ENCODE assay signal across 26 cellular contexts in the genomic region with DNA sequence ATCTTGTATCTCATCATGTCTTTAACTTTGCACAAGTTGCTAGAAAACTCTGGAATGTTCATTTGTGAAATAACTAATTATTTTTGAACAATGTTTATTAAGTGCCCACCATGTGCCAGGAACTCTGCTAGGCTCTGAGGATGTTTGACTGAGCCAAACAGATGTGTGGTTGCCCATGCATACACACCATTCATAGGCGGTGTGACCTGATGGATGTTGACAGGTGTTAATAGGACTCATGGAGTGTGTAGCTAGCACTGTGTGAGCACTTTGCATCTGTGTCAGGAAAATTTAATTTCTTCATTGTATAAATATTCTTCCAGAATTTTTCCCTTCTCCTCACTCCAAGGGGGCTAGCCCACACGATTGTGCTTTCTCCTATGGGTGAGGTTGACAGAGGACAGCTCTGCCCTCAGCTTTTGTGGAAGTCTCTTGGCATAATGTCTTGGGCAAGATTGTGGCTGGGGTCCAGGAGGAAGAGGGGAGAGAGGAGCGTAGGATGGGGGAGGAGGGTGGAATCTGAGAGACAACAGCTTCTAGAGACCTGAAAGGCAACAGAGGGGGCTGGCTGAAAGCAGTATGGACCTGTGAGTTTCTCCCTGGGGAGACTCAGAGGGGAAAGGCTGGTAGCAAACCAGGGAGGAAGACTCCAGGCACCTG.
"Had no signal": no experiment of that assay in that cellular context is flagged by ENCODE, and none has a peak within 500 bp of the region (broad histone marks: within the 10 kb centered on the region; RNA-seq: fewer than 3 reads in every experiment).

No MANE protein-coding gene starts in this region.

- H3K27me3 Mint-ChIP-seq: activated CD4-positive, alpha-beta memory T cell treated with anti-CD3 and anti-CD28 coated beads for 36 hours; stimulated activated naive B cell treated with anti-CD40 and anti-IgM and Interleukin-4, amounts not matched to agents 10 μg/mL and 1 μg/mL and 100 μg/mL, for 72 hours had no signal

- H3K36me3 ChIP-seq: breast epithelium, gastroesophageal sphincter, right lobe of liver, stomach, thyroid gland, upper lobe of left lung had no signal

- H3K4me1 ChIP-seq: breast epithelium, gastroesophageal sphincter, right lobe of liver, thyroid gland had no signal

- ATAC-seq: activated naive CD4-positive, alpha-beta T cell treated with anti-CD3 and anti-CD28 coated beads, Interleukin-2, amount 50 U/mL, for 72 hours; activated T-cell treated with anti-CD3 and anti-CD28 coated beads, Interleukin-2, amount 50 U/mL, for 4 hours; gastroesophageal sphincter; left cardiac atrium; left ventricle myocardium superior; mucosa of descending colon; right lobe of liver; stimulated activated naive B cell treated with anti-CD40 and anti-IgM and Interleukin-4, amounts not matched to agents 10 μg/mL and 1 μg/mL and 100 μg/mL, for 72 hours had no signal

- H3K4me3 Mint-ChIP-seq: activated CD4-positive, alpha-beta memory T cell treated with anti-CD3 and anti-CD28 coated beads for 36 hours; activated T-cell treated with anti-CD3 and anti-CD28 coated beads, Interleukin-2, amount 50 U/mL, for 4 hours; nephron; stimulated activated naive B cell treated with anti-CD40 and anti-IgM and Interleukin-4, amounts not matched to agents 10 μg/mL and 1 μg/mL and 100 μg/mL, for 72 hours; T-helper 1 cell treated with Interleukin-12 subunit alpha and Interleukin-12 subunit beta and Interleukin-4 antibody, amounts not matched to agents 30 μg/mL and 1 μg/mL, for 36 hours had no signal

- H3K9me3 Mint-ChIP-seq: activated CD4-positive, alpha-beta memory T cell treated with anti-CD3 and anti-CD28 coated beads for 36 hours; activated T-cell treated with anti-CD3 and anti-CD28 coated beads, Interleukin-2, amount 50 U/mL, for 4 hours; stimulated activated naive B cell treated with anti-CD40 and anti-IgM and Interleukin-4, amounts not matched to agents 10 μg/mL and 1 μg/mL and 100 μg/mL, for 72 hours; T-helper 1 cell treated with Interleukin-12 subunit alpha and Interleukin-12 subunit beta and Interleukin-4 antibody, amounts not matched to agents 30 μg/mL and 1 μg/mL, for 36 hours had no signal

- H3K36me3 Mint-ChIP-seq: stimulated activated naive B cell treated with anti-CD40 and anti-IgM and Interleukin-4, amounts not matched to agents 10 μg/mL and 1 μg/mL and 100 μg/mL, for 72 hours had no signal

- H3K4me3 ChIP-seq: breast epithelium, gastroesophageal sphincter, mucosa of descending colon, right lobe of liver, skin epidermis, stomach, thyroid gland, upper lobe of left lung had no signal

- H3K27ac Mint-ChIP-seq: activated CD4-positive, alpha-beta memory T cell treated with anti-CD3 and anti-CD28 coated beads for 36 hours; activated naive CD4-positive, alpha-beta T cell treated with anti-CD3 and anti-CD28 coated beads, Interleukin-2, amount 50 U/mL, for 72 hours; activated T-helper 2 cell treated with anti-CD3 and anti-CD28 coated beads, Interferon-gamma antibody, Interleukin-2, Interleukin-4, amounts not matched to agents 10 μg/mL and 5 μg/mL and 100 μg/mL, durations not matched to agents 14 hours and 24 hours and 36 hours; stimulated activated naive B cell treated with anti-CD40 and anti-IgM and Interleukin-4, amounts not matched to agents 10 μg/mL and 1 μg/mL and 100 μg/mL, for 72 hours; T-helper 1 cell treated with Interleukin-12 subunit alpha and Interleukin-12 subunit beta and Interleukin-4 antibody, amounts not matched to agents 30 μg/mL and 1 μg/mL, for 36 hours had no signal

- DNase-seq: activated CD4-positive, alpha-beta memory T cell treated with anti-CD3 and anti-CD28 coated beads for 36 hours; activated CD4-positive, alpha-beta T cell treated with anti-CD3 and anti-CD28 coated beads for 4 hours; activated naive CD4-positive, alpha-beta T cell; activated T-cell treated with anti-CD3 and anti-CD28 coated beads, Interleukin-2, amount 50 U/mL, for 4 hours; effector CD8-positive, alpha-beta T cell; head of caudate nucleus; hippocampal formation; left cardiac atrium; left ventricle myocardium superior; mucosa of descending colon; posterior cingulate gyrus; right lobe of liver; stimulated activated CD4-positive, alpha-beta T cell treated with anti-CD3 and anti-CD28 coated beads, Interleukin-4, amount 100 ng/mL, for 4 hours; stimulated activated naive B cell treated with anti-CD40 and anti-IgM and Interleukin-4, amounts not matched to agents 10 μg/mL and 1 μg/mL and 100 μg/mL, for 72 hours; stomach; T-helper 9 cell; thyroid gland; upper lobe of left lung had no signal

- H3K9me3 ChIP-seq: breast epithelium, gastroesophageal sphincter, mucosa of descending colon, right lobe of liver, stomach, thyroid gland, upper lobe of left lung had no signal

- H3K27me3 ChIP-seq: breast epithelium, gastroesophageal sphincter, right lobe of liver, stomach, thyroid gland, upper lobe of left lung had no signal

- H3K27ac ChIP-seq: breast epithelium, gastroesophageal sphincter, right lobe of liver, skin epidermis, stomach, thyroid gland, upper lobe of left lung, VCaP had no signal
